14 cellular contexts compared by ENCODE assay signal in the genomic region with DNA sequence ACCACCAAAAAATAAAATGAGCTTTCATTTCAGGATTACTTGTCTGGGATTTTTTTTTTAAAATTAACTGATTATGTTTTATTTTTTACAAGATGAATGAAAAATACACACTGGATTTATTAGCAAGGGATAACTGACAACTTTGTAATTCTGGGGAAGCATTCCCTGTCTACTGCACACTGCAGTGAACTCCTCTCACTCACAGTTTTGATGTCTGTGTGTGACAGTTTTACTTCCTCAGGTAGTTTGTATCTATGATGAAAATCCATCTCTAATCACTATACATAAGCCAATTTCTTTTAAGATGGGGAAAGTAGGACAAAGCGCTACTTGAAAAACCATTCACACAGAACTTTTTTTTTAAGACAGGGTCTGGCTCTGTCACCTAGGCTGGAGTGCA.
A peak's percentile ranks its signal among the peaks of the same experiment; 100 is the strongest.
DNase-seq lines count a peak whose midpoint lies in the region; ATAC-seq and TF ChIP-seq lines count a peak whose summit lies in the region.
"Had no signal": no experiment of that assay in that cellular context is flagged by ENCODE, and none has a peak within 500 bp of the region (broad histone marks: within the 10 kb centered on the region; RNA-seq: fewer than 3 reads in every experiment).

No MANE protein-coding gene starts in this region.

- no peak overlapping the region for H4K8ac ChIP-seq in mesenchymal stem cell (ENCODE audit: low read length)

- H3K27me3 Mint-ChIP-seq in IgD-negative memory B cell (no peaks in the 10 kb centered on the region), progenitor cell of endocrine pancreas (no peaks in the 10 kb centered on the region)

- no peak overlapping the region for H2BK12ac ChIP-seq in mesenchymal stem cell (ENCODE audit: low read length in 2 of 2)

- H3K27me3 ChIP-seq in WERI-Rb-1 (ENCODE audit: insufficient read depth, low read depth, severe bottlenecking): no peaks in the 10 kb centered on the region
- no peaks in the 10 kb centered on the region for H3K27me3 ChIP-seq in mesenchymal stem cell (ENCODE audit: control insufficient read depth in 1 of 2, insufficient read depth in 1 of 2, low read length in 2 of 2)
- H3K27me3 ChIP-seq in tibial nerve: no peaks in the 10 kb centered on the region
- H3K27me3 ChIP-seq: BLaER1 had no signal

- no peak overlapping the region for H3K4me2 ChIP-seq in mesenchymal stem cell (ENCODE audit: low read length, poor library complexity, severe bottlenecking)
- H3K4me2 ChIP-seq: A549, BLaER1 had no signal

- H3K4me3 Mint-ChIP-seq in IgD-negative memory B cell (no peak overlapping the region), progenitor cell of endocrine pancreas (ENCODE audit: low read depth) (no peak overlapping the region)
- H3K4me3 Mint-ChIP-seq: CD4-positive, CD25-positive, alpha-beta regulatory T cell had no signal

- H3K14ac ChIP-seq in mesenchymal stem cell (ENCODE audit: low read length in 2 of 2): no peak overlapping the region

- peaks cover 4% of the 10 kb centered on the region for H3K36me3 Mint-ChIP-seq in IgD-negative memory B cell
- H3K36me3 Mint-ChIP-seq in progenitor cell of endocrine pancreas (ENCODE audit: insufficient read depth): no peaks in the 10 kb centered on the region
- H3K36me3 Mint-ChIP-seq: CD4-positive, CD25-positive, alpha-beta regulatory T cell had no signal

- H3K9me3 ChIP-seq in WERI-Rb-1 (ENCODE audit: severe bottlenecking): no peaks in the 10 kb centered on the region
- H3K9me3 ChIP-seq in mesenchymal stem cell (ENCODE audit: control insufficient read depth, low read length): no peaks in the 10 kb centered on the region
- H3K9me3 ChIP-seq in tibial nerve: no peaks in the 10 kb centered on the region
- H3K9me3 ChIP-seq: A549, BLaER1 had no signal

- H3K4ac ChIP-seq in mesenchymal stem cell (ENCODE audit: low read depth in 1 of 2, low read length in 2 of 2): no peak overlapping the region

- H3K18ac ChIP-seq in mesenchymal stem cell (ENCODE audit: low read depth in 1 of 2, low read length in 2 of 2): no peak overlapping the region

- DNase-seq in WERI-Rb-1 (no peak), mesenchymal stem cell (no peak), progenitor cell of endocrine pancreas (ENCODE audit: low spot score, unreplicated experiment) (no peak), tibial nerve (ENCODE audit: low spot score in 2 of 2) (no peak), anterior cingulate cortex (lab: John Stamatoyannopoulos, UW) (no peak)
- DNase-seq: Calu3; CD4-positive, CD25-positive, alpha-beta regulatory T cell; IMR-90 had no signal

- H3K27ac Mint-ChIP-seq in IgD-negative memory B cell (peak overlapping the region; percentile 6 to 76 (median 20)), progenitor cell of endocrine pancreas (peak overlapping the region; percentile 29)

- TF ChIP-seq POLR2A in tibial nerve (IDR thresholded peaks at IDR 0.05): no peak

- WGBS in mesenchymal stem cell: 100% methylated on average over 1 of the region's 1 CpG
- WGBS in tibial nerve, 2 donors: 95 to 96% methylated on average over 1 of the region's 1 CpG

- H3K4me1 ChIP-seq in mesenchymal stem cell (ENCODE audit: control insufficient read depth, insufficient read depth, low read depth, low read length) (peaks cover 3% of the 10 kb centered on the region), tibial nerve (peaks cover 0 to 36% (median 0%) of the 10 kb centered on the region in 4 donors)
- H3K4me1 ChIP-seq: A549, BLaER1 had no signal

- H3K23ac ChIP-seq in mesenchymal stem cell (ENCODE audit: low read length in 2 of 2): no peak overlapping the region

- no peak overlapping the region for H3K9ac ChIP-seq in mesenchymal stem cell (ENCODE audit: low read length)
- H3K9ac ChIP-seq: BLaER1 had no signal

- H3K4me1 Mint-ChIP-seq in IgD-negative memory B cell (peaks cover 55 to 65% (median 60%) of the 10 kb centered on the region in 3 donors), progenitor cell of endocrine pancreas (ENCODE audit: low read depth) (peaks cover 49% of the 10 kb centered on the region)
- H3K4me1 Mint-ChIP-seq: CD4-positive, CD25-positive, alpha-beta regulatory T cell had no signal

- no peak for TF ChIP-seq EP300 in tibial nerve (IDR thresholded peaks at IDR 0.05)

- ATAC-seq in HG03095 (IDR thresholded peaks at IDR 0.05; ENCODE audit: unreplicated experiment): no peak
- ATAC-seq in GM18867 (IDR thresholded peaks at IDR 0.05; ENCODE audit: unreplicated experiment): no peak
- ATAC-seq: A549, HCT116 had no signal

- no peak overlapping the region for H2BK120ac ChIP-seq in mesenchymal stem cell (ENCODE audit: low read depth, low read length)

- no peak overlapping the region for H2AFZ ChIP-seq in mesenchymal stem cell (ENCODE audit: low read depth, low read length)

- H3K9me3 Mint-ChIP-seq in IgD-negative memory B cell (no peaks in the 10 kb centered on the region), progenitor cell of endocrine pancreas (ENCODE audit: low read depth) (no peaks in the 10 kb centered on the region)

- H2BK5ac ChIP-seq in mesenchymal stem cell (ENCODE audit: low read depth, low read length, poor library complexity, severe bottlenecking): peak overlapping the region; percentile 24

- H3K36me3 ChIP-seq in WERI-Rb-1 (no peaks in the 10 kb centered on the region), mesenchymal stem cell (ENCODE audit: control insufficient read depth in 1 of 2, insufficient read depth in 2 of 2, low read depth in 1 of 2, low read length in 2 of 2) (no peaks in the 10 kb centered on the region), tibial nerve (no peaks in the 10 kb centered on the region)
- H3K36me3 ChIP-seq: BLaER1 had no signal

- H4K91ac ChIP-seq in mesenchymal stem cell (ENCODE audit: low read length): no peak overlapping the region

- peak overlapping the region; percentile 29 for H2AK5ac ChIP-seq in mesenchymal stem cell (ENCODE audit: low read length, severe bottlenecking)

- H3K27ac ChIP-seq in WERI-Rb-1 (peak overlapping the region; percentile 73), mesenchymal stem cell (ENCODE audit: low read length, poor library complexity, severe bottlenecking) (peak overlapping the region; percentile 83), tibial nerve (no peak overlapping the region)
- H3K27ac ChIP-seq: A549, BLaER1 had no signal

- H3K4me3 ChIP-seq in WERI-Rb-1 (ENCODE audit: low read depth, low read length) (no peak overlapping the region), mesenchymal stem cell (ENCODE audit: insufficient read depth in 1 of 2, low read depth in 1 of 2, low read length in 2 of 2) (no peak overlapping the region), tibial nerve (no peak overlapping the region)
- H3K4me3 ChIP-seq: A549, BLaER1 had no signal

- H3K79me1 ChIP-seq in mesenchymal stem cell (replicated peaks; ENCODE audit: low read length, poor library complexity, severe bottlenecking): peaks cover 8% of the 10 kb centered on the region

- no peak for TF ChIP-seq CTCF in WERI-Rb-1 (IDR thresholded peaks at IDR 0.05; ENCODE audit: low read depth, low read length)
- TF ChIP-seq CTCF in progenitor cell of endocrine pancreas (IDR thresholded peaks at IDR 0.05; ENCODE audit: unreplicated experiment): no peak
- no peak for TF ChIP-seq CTCF in tibial nerve (IDR thresholded peaks at IDR 0.05)

- no peak overlapping the region for H2BK15ac ChIP-seq in mesenchymal stem cell (ENCODE audit: low read depth, poor library complexity, severe bottlenecking)

Comparison
In these comparisons a context has a peak if more than half of its experiments do, and no peak if none do; other contexts are left out.
1. H3K27ac ChIP-seq: peak in WERI-Rb-1 (single experiment) and mesenchymal stem cell (single experiment); none in tibial nerve (0 of 4).